Comparison of ENCODE assay signal across 8 cellular contexts in the genomic region with DNA sequence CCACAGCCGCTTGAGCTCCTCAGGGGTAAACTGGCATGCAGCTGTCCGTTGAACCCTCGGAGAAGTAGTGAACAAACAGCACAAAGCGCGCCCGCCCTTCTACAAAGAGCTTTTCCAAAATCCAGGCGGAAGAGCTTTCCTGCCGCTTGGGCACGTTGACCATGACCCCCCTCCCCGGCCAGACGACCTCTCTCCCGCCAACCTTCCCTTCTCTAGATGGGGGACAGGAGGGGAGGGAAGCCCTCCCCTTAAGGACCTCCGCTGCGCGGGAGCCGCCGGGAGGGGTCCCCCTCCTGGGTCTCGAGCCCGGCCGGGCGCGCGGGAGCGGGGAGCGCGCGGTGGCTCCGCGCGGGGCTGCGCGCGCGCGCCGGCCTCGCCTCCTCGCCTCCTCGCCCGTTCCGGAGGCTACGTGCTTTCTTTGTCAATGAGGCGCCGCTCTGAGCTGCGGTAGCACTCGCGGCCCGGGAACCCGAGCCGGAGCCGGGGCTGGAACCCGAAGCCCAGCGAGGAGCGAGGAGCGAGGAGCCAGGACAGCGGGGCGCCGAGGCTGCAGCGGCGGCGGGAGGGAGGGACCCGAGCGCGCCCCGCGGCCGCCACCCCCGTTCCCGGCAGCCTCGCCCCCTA. TPM values are rescaled to one million over a fixed set of nuclear protein-coding genes. Genes with fewer than 3 reads are reported as not detected.
DNase-seq lines count a peak whose midpoint lies in the region; ATAC-seq, FAIRE-seq and TF ChIP-seq lines count a peak whose summit lies in the region.

KIAA1549L (plus strand) TSS at position 421 of the 624 bp plus-strand sequence.

- H3K27ac ChIP-seq in A549 (peak within 1 kb of the TSS; percentile 66 to 93), endothelial cell of umbilical vein (ENCODE audit: insufficient read depth, low read depth, low read length) (peak within 1 kb of the TSS; percentile 70)
- no peak within 1 kb of the TSS for H3K27ac ChIP-seq in effector memory CD4-positive, alpha-beta T cell (ENCODE audit: insufficient read depth, low read length, poor library complexity, severe bottlenecking)

- H3K36me3 ChIP-seq in endothelial cell of umbilical vein (ENCODE audit: control insufficient read depth in 2 of 2, extremely low read depth in 1 of 2, insufficient read depth in 2 of 2, low read length in 2 of 2) = no peaks in the 10 kb centered on the region
- no peaks in the 10 kb centered on the region for H3K36me3 ChIP-seq in effector memory CD4-positive, alpha-beta T cell (ENCODE audit: control insufficient read depth, insufficient read depth, low read length)

- peak; percentile 46 to 55 for ATAC-seq in A549

- no peaks in the 10 kb centered on the region for H3K9me1 ChIP-seq in endothelial cell of umbilical vein (replicated peaks; ENCODE audit: control insufficient read depth, extremely low read depth, insufficient read depth, low read length)

- no peak for TF ChIP-seq CTCF in A549 (IDR thresholded peaks at IDR 0.05)
- no peak for TF ChIP-seq CTCF in GM12875 (IDR thresholded peaks at IDR 0.05; ENCODE audit: borderline replicate concordance, insufficient read depth, low read depth, low read length)
- TF ChIP-seq CTCF in endothelial cell of umbilical vein (IDR thresholded peaks at IDR 0.05; ENCODE audit: extremely low read depth in 1 of 2, insufficient read depth in 1 of 2, low read depth in 1 of 2, low read length in 2 of 2) = peak in 1 of 2 donors; percentile 4

- H3K4me3 ChIP-seq in A549 (peak within 1 kb of the TSS; percentile 68), GM12875 (ENCODE audit: low read depth, low read length) (peak within 1 kb of the TSS; percentile 70), endothelial cell of umbilical vein (replicated peaks in 1 of 3; ENCODE audit: insufficient read depth in 1 of 3, low read depth in 1 of 3, low read length in 3 of 3) (peak within 1 kb of the TSS; percentile 68 to 84 (median 79))
- no peak within 1 kb of the TSS for H3K4me3 ChIP-seq in effector memory CD4-positive, alpha-beta T cell (ENCODE audit: insufficient read depth, low read depth, low read length, poor library complexity, severe bottlenecking)

- CTCF ChIA-PET in A549 (lab: Yijun Ruan, JAX) (interaction anchor here (1.0 to 1.7 kb wide), 9 partner anchors 11 to 367 kb away, joined by 3 to 7 read pairs (median 4); partner anchors contain the start of gene CD59), endothelial cell of umbilical vein (lab: Charles Lee) (interaction anchor here (1.4 kb wide), 3 partner anchors 13 to 367 kb away, joined by 4 to 7 read pairs (median 6); no protein-coding TSS in a partner anchor)

- intact Hi-C loops in endothelial cell of umbilical vein (cut with micrococcal nuclease) = loop anchor here (2.0 to 5.0 kb wide), 3 partner anchors 77 to 271 kb away; no protein-coding TSS in a partner anchor

- FAIRE-seq in A549 (lab: Jason Lieb, UNC) (no peak), endothelial cell of umbilical vein (lab: Jason Lieb, UNC) (no peak)

- H3K9me3 ChIP-seq in A549 (no peaks in the 10 kb centered on the region), endothelial cell of umbilical vein (replicated peaks; ENCODE audit: control insufficient read depth, insufficient read depth, low read length) (no peaks in the 10 kb centered on the region)
- H3K9me3 ChIP-seq in effector memory CD4-positive, alpha-beta T cell (ENCODE audit: control insufficient read depth, low read length) = no peaks in the 10 kb centered on the region

- H4K20me1 ChIP-seq in endothelial cell of umbilical vein (replicated peaks; ENCODE audit: control insufficient read depth, extremely low read depth, insufficient read depth, low read length) = no peaks in the 10 kb centered on the region

- 0 out of 2 replicates have a peak, but pooled peaks have one; percentile 23 for TF ChIP-seq POLR2A in A549 (IDR thresholded peaks at IDR 0.05; ENCODE audit: low read length)
- TF ChIP-seq POLR2A in endothelial cell of umbilical vein (IDR thresholded peaks at IDR 0.05; ENCODE audit: low read depth, low read length) = no peak

- dilution Hi-C loops in endothelial cell of umbilical vein (cut with MboI; ENCODE audit: extremely low pct_ligation_motif_present, low sequenced_read_pairs) = no loop called here

- no peaks in the 10 kb centered on the region for H3K27me3 ChIP-seq in endothelial cell of umbilical vein (ENCODE audit: control insufficient read depth in 2 of 2, insufficient read depth in 2 of 2, low read length in 2 of 2)
- peaks cover 5% of the 10 kb centered on the region for H3K27me3 ChIP-seq in effector memory CD4-positive, alpha-beta T cell (replicated peaks; ENCODE audit: control insufficient read depth, insufficient read depth, low read length, poor library complexity, severe bottlenecking)

- DNase-seq in A549 (ENCODE audit: low read depth in 1 of 2, low spot score in 1 of 2) = peak in 1 of 2 experiments; percentile 19
- peak; percentile 13 for DNase-seq in endothelial cell of umbilical vein (ENCODE audit: low read depth, low spot score)
- peak; percentile 36 for DNase-seq in occipital lobe (lab: John Stamatoyannopoulos, UW)
- no peak for DNase-seq in DMS153 (lab: John Stamatoyannopoulos, UW)
- no peak for DNase-seq in SKM-1 (lab: John Stamatoyannopoulos, UW; ENCODE audit: unreplicated experiment)
- no peak for DNase-seq in effector memory CD4-positive, alpha-beta T cell

- H3K4me1 ChIP-seq in A549 (peaks cover 24% of the 10 kb centered on the region), endothelial cell of umbilical vein (ENCODE audit: control insufficient read depth, extremely low read depth, insufficient read depth, low read length) (peaks cover 54% of the 10 kb centered on the region)
- no peaks in the 10 kb centered on the region for H3K4me1 ChIP-seq in effector memory CD4-positive, alpha-beta T cell (ENCODE audit: control insufficient read depth, insufficient read depth, low read length, poor library complexity, severe bottlenecking)

- H3K79me2 ChIP-seq in endothelial cell of umbilical vein (ENCODE audit: control insufficient read depth, insufficient read depth, low read length) = peaks cover 43% of the 10 kb centered on the region

- peak within 1 kb of the TSS; percentile 63 for H3K9ac ChIP-seq in endothelial cell of umbilical vein (replicated peaks; ENCODE audit: extremely low read depth, insufficient read depth, low read length)

- peak within 1 kb of the TSS; percentile 79 for H2AFZ ChIP-seq in endothelial cell of umbilical vein (ENCODE audit: low read depth, low read length)

- no peak for TF ChIP-seq EP300 in A549 (IDR thresholded peaks at IDR 0.05)

- WGBS in A549 (ENCODE audit: missing lambda C conversion rate) = 8% methylated on average over 38 of the region's 70 CpGs

- TF ChIP-seq RAD21 in A549 (conservative IDR thresholded peaks at IDR 0.05 in 1 of 2, IDR thresholded peaks at IDR 0.05 in 1 of 2) = no peak

- BruUV-seq in endothelial cell of umbilical vein (replicated peaks; lab: Mats Ljungman, UMichigan) = no TSS peak

- H3K4me2 ChIP-seq in A549 (peak within 1 kb of the TSS; percentile 87), endothelial cell of umbilical vein (ENCODE audit: insufficient read depth, low read length) (peak within 1 kb of the TSS; percentile 96)

- POLR2A ChIA-PET in A549 (lab: Yijun Ruan, JAX) = interaction anchor here (0.6 kb wide), 1 partner anchor 366 kb away, joined by 3 read pairs; no protein-coding TSS in a partner anchor
- POLR2A ChIA-PET in endothelial cell of umbilical vein (lab: Charles Lee) = interaction anchor here (0.6 kb wide), 1 partner anchor 566 kb away, joined by 4 read pairs; no protein-coding TSS in a partner anchor

TF ChIP-seq in A549, 52 proteins besides CTCF, POLR2A, EP300 and RAD21:
- TF ChIP-seq, protein P1, sequence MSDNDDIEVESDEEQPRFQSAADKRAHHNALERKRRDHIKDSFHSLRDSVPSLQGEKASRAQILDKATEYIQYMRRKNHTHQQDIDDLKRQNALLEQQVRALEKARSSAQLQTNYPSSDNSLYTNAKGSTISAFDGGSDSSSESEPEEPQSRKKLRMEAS (IDR thresholded peaks at IDR 0.05) = peak; percentile 13
- no peak for TF ChIP-seq EHF (CRISPR knock-in tag; IDR thresholded peaks at IDR 0.05)

TF ChIP-seq in PFSK-1, 5 proteins besides CTCF, POLR2A, EP300 and RAD21 (continues in another document):
- no peak for TF ChIP-seq SIN3A (IDR thresholded peaks at IDR 0.05; ENCODE audit: borderline replicate concordance, insufficient read depth, low read length)

TF ChIP-seq in endothelial cell of umbilical vein, 7 proteins besides CTCF, POLR2A, EP300 and RAD21:
- no peak for TF ChIP-seq JUN (IDR thresholded peaks at IDR 0.05; ENCODE audit: borderline replicate concordance, insufficient read depth, insufficient read length, low read depth)
- TF ChIP-seq EZH2 (IDR thresholded peaks at IDR 0.05; ENCODE audit: borderline replicate concordance, low read depth, low read length, severe bottlenecking) = no peak

RNA-seq across cellular contexts. Expression of gene KIAA1549L, which starts in this region (rescaled TPM):
- polyA plus RNA-seq in A549 (2011; rRNA removed) (4.5 and 7.0 TPM in 2 replicates), A549 (2017; fragmentation: RNase III; extraction: RNeasy Plus Mini Kit Qiagen cat#74134 plus additional on column Dnase treatment) (4.6 to 5.1 TPM (median 4.6 TPM) in 3 replicates), endothelial cell of umbilical vein (4.9 and 5.7 TPM in 2 replicates)
- polyA plus RNA-seq in A549 (2012; cell fraction: cytosol; rRNA removed) = 3.9 and 5.8 TPM in 2 replicates
- 5.5 and 5.6 TPM in 2 replicates for polyA plus RNA-seq in A549 (2012; cell fraction: nucleus; rRNA removed)
- 16.8 and 17.5 TPM in 2 replicates for polyA minus RNA-seq in A549 (2011; rRNA and poly(A)+ RNA removed)
- polyA plus RNA-seq in PFSK-1 (2012; ENCODE audit: insufficient read length, low read depth) = 1.1 TPM
- total RNA-seq in endothelial cell of umbilical vein (28.1 and 28.6 TPM in 2 replicates), occipital lobe (41.2 TPM)
- polyA plus RNA-seq in endothelial cell of umbilical vein (2011; cell fraction: cytosol; rRNA removed) = 6.1 and 7.2 TPM in 2 replicates
- 7.4 and 8.1 TPM in 2 replicates for polyA plus RNA-seq in endothelial cell of umbilical vein (2011; cell fraction: nucleus; rRNA removed)
- 43.7 and 47.0 TPM in 2 replicates for polyA plus RNA-seq in endothelial cell of umbilical vein (2012)
- 18.3 and 20.3 TPM in 2 replicates for polyA minus RNA-seq in endothelial cell of umbilical vein
- polyA minus RNA-seq in endothelial cell of umbilical vein (2011; cell fraction: cytosol; rRNA and poly(A)+ RNA removed) = not detected
- polyA minus RNA-seq in endothelial cell of umbilical vein (2011; cell fraction: nucleus; rRNA and poly(A)+ RNA removed) = 13.8 and 23.7 TPM in 2 replicates

Comparison
In these comparisons a context has a peak if more than half of its experiments do, and no peak if none do; other contexts are left out.
1. DNase-seq: peak in endothelial cell of umbilical vein (single experiment) and occipital lobe (single experiment); none in DMS153 (single experiment), SKM-1 (single experiment) and effector memory CD4-positive, alpha-beta T cell (0 of 3).